ENCODE assay signal across 25 cellular contexts in the genomic region with DNA sequence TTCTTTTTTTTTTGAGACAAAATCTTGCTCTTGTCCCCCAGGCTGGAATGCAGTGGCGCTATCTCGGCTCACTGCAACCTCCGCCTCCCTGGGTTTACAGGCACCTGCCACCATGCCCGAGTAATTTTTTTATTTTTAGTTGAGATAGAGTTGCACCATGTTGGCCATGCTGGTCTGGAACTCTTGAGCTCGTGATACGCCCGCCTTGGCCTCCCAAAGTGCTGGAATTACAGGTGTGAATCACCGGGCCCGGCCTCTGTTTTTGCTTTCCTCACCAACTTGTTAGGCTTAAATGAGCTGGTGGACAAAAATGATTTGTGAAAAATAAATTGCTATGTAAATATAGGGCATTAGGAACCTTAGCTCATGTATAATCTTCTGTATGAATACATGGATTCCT. TPM values are rescaled to one million over a fixed set of nuclear protein-coding genes. Genes with fewer than 3 reads are reported as not detected.
"Had no signal": no experiment of that assay in that cellular context is flagged by ENCODE, and none has a peak within 500 bp of the region (broad histone marks: within the 10 kb centered on the region; RNA-seq: fewer than 3 reads in every experiment).

No MANE protein-coding gene starts in this region.

- ATAC-seq: effector memory CD8-positive, alpha-beta T cell; esophagus mucosa; foreskin keratinocyte; gastrocnemius medialis; gastroesophageal sphincter; heart left ventricle; heart right ventricle had no signal

- DNase-seq: colonic mucosa; cortex of kidney; dermis blood vessel endothelial cell; dorsolateral prefrontal cortex; effector CD4-positive, alpha-beta T cell; effector CD8-positive, alpha-beta T cell; effector memory CD4-positive, alpha-beta T cell; effector memory CD8-positive, alpha-beta T cell; endodermal cell; erythroblast; esophagus squamous epithelium; foreskin fibroblast; foreskin keratinocyte; foreskin melanocyte; gastrocnemius medialis; glutamatergic neuron; head of caudate nucleus; heart left ventricle; heart right ventricle had no signal

- H3K36me3 ChIP-seq: colonic mucosa, esophagus muscularis mucosa, esophagus squamous epithelium, gastrocnemius medialis, gastroesophageal sphincter, heart left ventricle, heart right ventricle had no signal

- H3K4me3 Mint-ChIP-seq: dendritic cell treated with granulocyte-macrophage colony-stimulating factor and Interleukin-4, amounts not matched to agents 40 ng/mL and 50 ng/mL, for 4 days; effector memory CD8-positive, alpha-beta T cell; endodermal cell had no signal

- H3K9me3 ChIP-seq: colonic mucosa, esophagus muscularis mucosa, esophagus squamous epithelium, gastrocnemius medialis, gastroesophageal sphincter, heart left ventricle, heart right ventricle had no signal

- H3K27ac ChIP-seq: colonic mucosa, coronary artery, dorsolateral prefrontal cortex, epithelial cell of prostate, esophagus muscularis mucosa, esophagus squamous epithelium, foreskin keratinocyte, gastrocnemius medialis, gastroesophageal sphincter, heart left ventricle, heart right ventricle had no signal

- H3K27me3 Mint-ChIP-seq: effector memory CD8-positive, alpha-beta T cell had no signal

- H3K27ac Mint-ChIP-seq: dendritic cell treated with granulocyte-macrophage colony-stimulating factor and Interleukin-4, amounts not matched to agents 40 ng/mL and 50 ng/mL, for 4 days; effector memory CD8-positive, alpha-beta T cell; endodermal cell had no signal

- H3K4me1 ChIP-seq: colonic mucosa, foreskin keratinocyte had no signal

- H3K27me3 ChIP-seq: colonic mucosa, dorsolateral prefrontal cortex, esophagus muscularis mucosa, gastrocnemius medialis, gastroesophageal sphincter, heart left ventricle, heart right ventricle had no signal

- H3K4me3 ChIP-seq: colonic mucosa, coronary artery, dorsolateral prefrontal cortex, esophagus muscularis mucosa, esophagus squamous epithelium, gastrocnemius medialis, gastroesophageal sphincter, heart left ventricle, heart right ventricle had no signal

RNA-seq across cellular contexts. Expression of gene MEI1, which starts 3.5 kb away (rescaled TPM):
- total RNA-seq: foreskin keratinocyte had no signal
